11 cellular contexts compared by ENCODE assay signal in the genomic region with DNA sequence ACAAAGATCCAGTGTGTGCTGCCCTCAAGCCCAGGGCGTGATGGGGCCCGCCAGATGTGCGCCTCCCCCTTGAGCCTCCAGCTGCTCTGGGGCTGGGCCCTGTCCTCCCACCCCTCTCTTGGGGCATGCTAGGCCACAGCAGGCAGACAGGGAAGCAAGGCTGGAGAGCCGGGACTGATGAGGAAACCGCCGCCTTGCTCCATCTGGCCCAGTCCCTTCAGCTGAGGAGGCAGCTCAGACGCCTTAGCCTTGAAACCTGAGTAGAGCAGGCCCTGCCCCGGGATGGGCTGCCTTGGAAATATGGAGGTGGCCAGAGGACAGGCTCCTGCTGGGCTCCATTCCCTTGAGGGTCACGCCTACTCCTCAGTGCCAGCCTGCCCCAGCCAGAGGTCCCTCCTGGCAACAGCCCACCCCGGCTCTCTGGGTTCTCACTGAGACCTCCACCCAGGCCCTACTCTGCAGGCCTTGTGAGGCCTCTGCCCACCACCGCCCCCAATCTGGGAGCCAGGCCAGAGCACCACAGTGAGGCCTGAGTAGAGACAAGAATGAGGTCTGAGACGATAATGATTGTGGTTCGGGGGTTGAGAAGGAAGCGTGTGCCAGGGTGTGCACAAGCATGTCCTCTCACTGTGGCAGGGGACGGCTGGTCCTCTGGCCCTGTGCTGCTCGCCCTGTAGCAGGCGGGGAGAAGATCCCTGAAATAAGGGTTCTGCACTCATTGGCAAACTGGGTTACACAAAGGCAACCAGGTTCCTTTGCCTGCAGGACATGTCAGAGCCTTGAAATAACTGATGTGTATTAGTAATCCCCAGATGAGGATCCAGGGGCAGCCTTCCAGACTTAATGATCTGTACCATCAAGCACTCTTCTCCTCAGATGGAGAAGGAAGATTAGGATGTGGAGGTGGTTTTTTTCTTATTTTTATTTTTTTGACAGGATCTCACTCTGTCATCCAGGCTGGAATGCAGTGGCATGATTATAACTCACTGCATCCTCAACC. TPM values are rescaled to one million over a fixed set of nuclear protein-coding genes. Genes with fewer than 3 reads are reported as not detected.
DNase-seq lines count a peak whose midpoint lies in the region; ATAC-seq and TF ChIP-seq lines count a peak whose summit lies in the region.
"Had no signal": no experiment of that assay in that cellular context is flagged by ENCODE, and none has a peak within 500 bp of the region (broad histone marks: within the 10 kb centered on the region; RNA-seq: fewer than 3 reads in every experiment).

No MANE protein-coding gene starts in this region.

- peaks cover 19% of the 10 kb centered on the region for H3K4me1 Mint-ChIP-seq in stimulated activated naive CD8-positive, alpha-beta T cell treated with anti-CD3 and anti-CD28 coated beads, Interleukin-15, amount 100 ng/mL, for 72 hours
- H3K4me1 Mint-ChIP-seq in activated naive CD8-positive, alpha-beta T cell treated with anti-CD3 and anti-CD28 coated beads, Interleukin-2, amount 50 U/mL, for 24 hours: peaks cover 10% of the 10 kb centered on the region
- no peaks in the 10 kb centered on the region for H3K4me1 Mint-ChIP-seq in activated CD4-positive, alpha-beta memory T cell treated with anti-CD3 and anti-CD28 coated beads for 36 hours (ENCODE audit: low read depth)

- no peak overlapping the region for H3K4me3 Mint-ChIP-seq in stimulated activated naive CD8-positive, alpha-beta T cell treated with anti-CD3 and anti-CD28 coated beads, Interleukin-15, amount 100 ng/mL, for 72 hours
- H3K4me3 Mint-ChIP-seq in activated naive CD8-positive, alpha-beta T cell treated with anti-CD3 and anti-CD28 coated beads, Interleukin-2, amount 50 U/mL, for 24 hours: no peak overlapping the region
- H3K4me3 Mint-ChIP-seq in activated CD4-positive, alpha-beta memory T cell treated with anti-CD3 and anti-CD28 coated beads for 36 hours: no peak overlapping the region
- H3K4me3 Mint-ChIP-seq: T-helper 17 cell had no signal

- peak overlapping the region in 1 of 2 donors; percentile 93 for H3K27ac Mint-ChIP-seq in stimulated activated naive CD8-positive, alpha-beta T cell treated with anti-CD3 and anti-CD28 coated beads, Interleukin-15, amount 100 ng/mL, for 72 hours
- H3K27ac Mint-ChIP-seq in activated naive CD8-positive, alpha-beta T cell treated with anti-CD3 and anti-CD28 coated beads, Interleukin-2, amount 50 U/mL, for 24 hours: no peak overlapping the region
- H3K27ac Mint-ChIP-seq in activated CD4-positive, alpha-beta memory T cell treated with anti-CD3 and anti-CD28 coated beads for 36 hours: no peak overlapping the region
- H3K27ac Mint-ChIP-seq: T-helper 17 cell had no signal

- H2AFZ ChIP-seq in osteoblast (ENCODE audit: low read length): no peak overlapping the region

- TF ChIP-seq CTCF in AG10803 (conservative IDR thresholded peaks at IDR 0.05; ENCODE audit: low read length) (no peak), foreskin fibroblast (IDR thresholded peaks at IDR 0.05; ENCODE audit: low read depth, low read length) (no peak), osteoblast (IDR thresholded peaks at IDR 0.05; ENCODE audit: extremely low read depth, low read depth, low read length) (no peak)

- intact Hi-C loops in activated CD4-positive, alpha-beta memory T cell treated with anti-CD3 and anti-CD28 coated beads for 36 hours (cut with micrococcal nuclease): no loop called here

- peak overlapping the region; percentile 93; the same call in 1 of the 2 replicates for H3K27ac ChIP-seq in SJCRH30
- peak overlapping the region; percentile 42 for H3K27ac ChIP-seq in osteoblast (ENCODE audit: low read depth, low read length)

- H3K9me3 Mint-ChIP-seq in stimulated activated naive CD8-positive, alpha-beta T cell treated with anti-CD3 and anti-CD28 coated beads, Interleukin-15, amount 100 ng/mL, for 72 hours: no peaks in the 10 kb centered on the region
- no peaks in the 10 kb centered on the region for H3K9me3 Mint-ChIP-seq in activated naive CD8-positive, alpha-beta T cell treated with anti-CD3 and anti-CD28 coated beads, Interleukin-2, amount 50 U/mL, for 24 hours
- no peaks in the 10 kb centered on the region for H3K9me3 Mint-ChIP-seq in activated CD4-positive, alpha-beta memory T cell treated with anti-CD3 and anti-CD28 coated beads for 36 hours

- H3K4me2 ChIP-seq in osteoblast (ENCODE audit: insufficient read depth, low read length): no peak overlapping the region

- H3K27me3 Mint-ChIP-seq in stimulated activated naive CD8-positive, alpha-beta T cell treated with anti-CD3 and anti-CD28 coated beads, Interleukin-15, amount 100 ng/mL, for 72 hours: no peaks in the 10 kb centered on the region
- H3K27me3 Mint-ChIP-seq in activated naive CD8-positive, alpha-beta T cell treated with anti-CD3 and anti-CD28 coated beads, Interleukin-2, amount 50 U/mL, for 24 hours: peaks cover 1% of the 10 kb centered on the region
- H3K27me3 Mint-ChIP-seq in activated CD4-positive, alpha-beta memory T cell treated with anti-CD3 and anti-CD28 coated beads for 36 hours: no peaks in the 10 kb centered on the region
- H3K27me3 Mint-ChIP-seq: T-helper 17 cell had no signal

- peaks cover 94% of the 10 kb centered on the region for H3K79me2 ChIP-seq in osteoblast (ENCODE audit: insufficient read depth, low read length)

- CTCF ChIA-PET in activated CD4-positive, alpha-beta memory T cell treated with anti-CD3 and anti-CD28 coated beads for 36 hours (lab: Charles Lee): no interaction called here

- H3K27me3 ChIP-seq in SJCRH30 (no peaks in the 10 kb centered on the region), osteoblast (ENCODE audit: insufficient read depth, low read length) (no peaks in the 10 kb centered on the region)

- H3K4me1 ChIP-seq in SJCRH30: peaks cover 38% of the 10 kb centered on the region
- H3K4me1 ChIP-seq in osteoblast (ENCODE audit: insufficient read depth, low read length): peaks cover 44% of the 10 kb centered on the region

- ATAC-seq in HG02970 (IDR thresholded peaks at IDR 0.05; ENCODE audit: low FRiP score, unreplicated experiment): no peak
- ATAC-seq in stimulated activated naive CD8-positive, alpha-beta T cell treated with anti-CD3 and anti-CD28 coated beads, Interleukin-15, amount 100 ng/mL, for 72 hours: no peak
- no peak for ATAC-seq in activated naive CD8-positive, alpha-beta T cell treated with anti-CD3 and anti-CD28 coated beads, Interleukin-2, amount 50 U/mL, for 24 hours
- ATAC-seq: T-helper 17 cell had no signal

- DNase-seq in AG10803 (ENCODE audit: low read depth) (peak; percentile 55), SJCRH30 (peak; percentile 48 to 72), foreskin fibroblast (peak; percentile 47 to 56), osteoblast (ENCODE audit: insufficient read length, low spot score, missing footprints) (peak; percentile 99)
- DNase-seq in stimulated activated naive CD8-positive, alpha-beta T cell treated with anti-CD3 and anti-CD28 coated beads, Interleukin-15, amount 100 ng/mL, for 72 hours: no peak
- no peak for DNase-seq in activated naive CD8-positive, alpha-beta T cell treated with anti-CD3 and anti-CD28 coated beads, Interleukin-2, amount 50 U/mL, for 24 hours
- DNase-seq in activated CD4-positive, alpha-beta memory T cell treated with anti-CD3 and anti-CD28 coated beads for 36 hours: no peak
- DNase-seq: KG1, T-helper 17 cell had no signal

- POLR2A ChIA-PET in activated CD4-positive, alpha-beta memory T cell treated with anti-CD3 and anti-CD28 coated beads for 36 hours (lab: Charles Lee): no interaction called here

- H3K9me3 ChIP-seq in SJCRH30 (replicated peaks) (no peaks in the 10 kb centered on the region), osteoblast (ENCODE audit: low read depth, low read length) (no peaks in the 10 kb centered on the region)

- H3K36me3 Mint-ChIP-seq in activated naive CD8-positive, alpha-beta T cell treated with anti-CD3 and anti-CD28 coated beads, Interleukin-2, amount 50 U/mL, for 24 hours (ENCODE audit: low read depth): peaks cover 3% of the 10 kb centered on the region
- no peaks in the 10 kb centered on the region for H3K36me3 Mint-ChIP-seq in activated CD4-positive, alpha-beta memory T cell treated with anti-CD3 and anti-CD28 coated beads for 36 hours

- H3K4me3 ChIP-seq in AG10803 (ENCODE audit: low read length) (no peak overlapping the region), SJCRH30 (no peak overlapping the region), foreskin fibroblast (ENCODE audit: low read depth in 1 of 2, low read length in 2 of 2) (no peak overlapping the region), osteoblast (ENCODE audit: insufficient read depth, low read length) (no peak overlapping the region)
- H3K4me3 ChIP-seq: skin epidermis had no signal

- H3K36me3 ChIP-seq in SJCRH30 (peaks cover 32% of the 10 kb centered on the region), osteoblast (ENCODE audit: insufficient read depth, low read length) (peaks cover 50% of the 10 kb centered on the region)

- peaks cover 80% of the 10 kb centered on the region for H4K20me1 ChIP-seq in osteoblast (ENCODE audit: insufficient read depth, low read length)

RNA-seq across cellular contexts. Expression of a gene that starts 30.9 kb away (rescaled TPM):
- total RNA-seq in SJCRH30 (2014; rRNA removed; shearing (Covaris generic)): 76.8 and 81.4 TPM in 2 replicates
- total RNA-seq in osteoblast: 186 and 210 TPM in 2 replicates
- 1 to 10 TPM in 1 of 2 experiments, under 1 TPM in 1; 0.82 to 1.0 TPM for total RNA-seq in activated CD4-positive, alpha-beta memory T cell treated with anti-CD3 and anti-CD28 coated beads for 36 hours

Comparison
In these comparisons a context has a peak if more than half of its experiments do, and no peak if none do; other contexts are left out.
1. DNase-seq: peak in AG10803 (single experiment), SJCRH30 (2 of 2), foreskin fibroblast (2 of 2) and osteoblast (single experiment); none in stimulated activated naive CD8-positive, alpha-beta T cell treated with anti-CD3 and anti-CD28 coated beads, Interleukin-15, amount 100 ng/mL, for 72 hours (0 of 2), activated naive CD8-positive, alpha-beta T cell treated with anti-CD3 and anti-CD28 coated beads, Interleukin-2, amount 50 U/mL, for 24 hours (single experiment) and activated CD4-positive, alpha-beta memory T cell treated with anti-CD3 and anti-CD28 coated beads for 36 hours (single experiment).
2. RNA of a gene that starts 30.9 kb away (total RNA-seq): 186 to 210 TPM in osteoblast and 76.8 to 81.4 TPM in SJCRH30; 0.82 to 1.0 TPM in activated CD4-positive, alpha-beta memory T cell treated with anti-CD3 and anti-CD28 coated beads for 36 hours; every median in the first group is over 10 times any median in the second.